In the genomic region with DNA sequence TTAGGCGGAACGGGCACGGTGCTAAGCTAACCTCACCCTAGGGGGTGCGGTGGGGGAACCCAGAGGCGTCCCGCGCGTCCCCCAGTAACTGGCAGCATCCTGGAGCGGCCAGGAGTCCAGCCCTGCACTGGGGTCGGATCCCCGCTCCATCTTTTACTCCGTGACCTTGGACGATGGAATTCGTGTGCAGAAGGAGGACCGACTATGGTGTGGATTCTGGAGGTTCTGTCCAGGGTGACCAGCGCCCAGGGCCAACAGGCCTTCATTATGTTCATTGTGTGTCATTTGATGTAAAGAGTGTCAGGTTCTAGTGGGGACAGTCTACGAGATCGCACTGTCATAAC, we compare ENCODE assay signal across 8 cellular contexts. TPM values are rescaled to one million over a fixed set of nuclear protein-coding genes. Genes with fewer than 3 reads are reported as not detected.
DNase-seq lines count a peak whose midpoint lies in the region; ATAC-seq, FAIRE-seq and TF ChIP-seq lines count a peak whose summit lies in the region.

No MANE protein-coding gene starts in this region.

- ATAC-seq in HG03432 (IDR thresholded peaks at IDR 0.05; ENCODE audit: unreplicated experiment): peak; percentile 14

- no peaks in the 10 kb centered on the region for H3K9me3 ChIP-seq in breast epithelium

- no peaks in the 10 kb centered on the region for H3K27me3 Mint-ChIP-seq in mesothelial cell of epicardium (ENCODE audit: low read depth)

- peaks cover 10% of the 10 kb centered on the region for H3K36me3 Mint-ChIP-seq in mesothelial cell of epicardium

- H3K27ac Mint-ChIP-seq in mesothelial cell of epicardium: peak overlapping the region; percentile 93

- H3K4me3 Mint-ChIP-seq in mesothelial cell of epicardium: peak overlapping the region; percentile 97

- H3K27ac ChIP-seq in 22Rv1: peak overlapping the region; percentile 90
- peak overlapping the region in 1 of 2 donors; percentile 87 for H3K27ac ChIP-seq in breast epithelium

- intact Hi-C loops in breast epithelium (cut with DNase I; ENCODE audit: low total_unique reads): no loop called here

- H3K4me1 ChIP-seq in breast epithelium: peaks cover 12 to 15% of the 10 kb centered on the region in 2 donors

- TF ChIP-seq POLR2A in breast epithelium (IDR thresholded peaks at IDR 0.05): no peak

- TF ChIP-seq CTCF in 22Rv1 (IDR thresholded peaks at IDR 0.05) (no peak), breast epithelium (IDR thresholded peaks at IDR 0.05) (no peak), mesothelial cell of epicardium (IDR thresholded peaks at IDR 0.05; ENCODE audit: unreplicated experiment) (no peak), GM13977 (IDR thresholded peaks at IDR 0.05; ENCODE audit: extremely low read depth, insufficient read depth, missing control alignments) (no peak)

- no peaks in the 10 kb centered on the region for H3K9me3 Mint-ChIP-seq in mesothelial cell of epicardium

- in situ Hi-C loops in GM13977 (cut with MboI; ENCODE audit: low pct_unique_long_range_greater_than_20kb, low sequenced_read_pairs, unreplicated experiment): no loop called here

- peak overlapping the region; percentile 96 to 97 (median 97) for H3K4me3 ChIP-seq in breast epithelium

- H3K4me1 Mint-ChIP-seq in mesothelial cell of epicardium: peaks cover 61% of the 10 kb centered on the region

- FAIRE-seq in RCC 7860 (lab: Jason Lieb, UNC): no peak

- H3K27me3 ChIP-seq in breast epithelium: no peaks in the 10 kb centered on the region

- H3K36me3 ChIP-seq in breast epithelium: no peaks in the 10 kb centered on the region

- DNase-seq in breast epithelium (ENCODE audit: low spot score in 2 of 2): no peak
- DNase-seq in mesothelial cell of epicardium (ENCODE audit: low spot score in 2 of 2, unreplicated experiment in 2 of 2): no peak
- DNase-seq in RCC 7860 (ENCODE audit: low spot score): no peak
- DNase-seq in occipital lobe (lab: John Stamatoyannopoulos, UW): no peak
- DNase-seq in GM13977 (ENCODE audit: low spot score): no peak
- no peak for DNase-seq in NCI-H1048 (lab: John Stamatoyannopoulos, UW)

RNA-seq across cellular contexts. Expression of gene SPPL2B, which starts 0.7 kb away (rescaled TPM):
- total RNA-seq in breast epithelium (10 to 100 TPM; 23.5 to 61.2 (median 49.8) TPM), mesothelial cell of epicardium (189 to 202 TPM (median 196 TPM) in 3 replicates), occipital lobe (22.6 TPM)

RNA-seq across cellular contexts. Expression of gene LSM7, which starts 0.7 kb away (rescaled TPM):
- total RNA-seq in breast epithelium (100 to 1,000 TPM in 2 of 3 donors, 10 to 100 TPM in 1; 95.1 to 188 (median 125) TPM), mesothelial cell of epicardium (141 to 149 TPM (median 142 TPM) in 3 replicates), occipital lobe (61.6 TPM)

RNA-seq across cellular contexts. Expression of gene LINGO3, which starts 21.2 kb away (rescaled TPM):
- under 1 TPM in 2 of 3 donors, not detected in 1; 0.16 to 0.33 TPM for total RNA-seq in breast epithelium
- total RNA-seq in mesothelial cell of epicardium: 0.59 to 0.60 TPM (median 0.60 TPM) in 3 replicates
- total RNA-seq in occipital lobe: 0.62 TPM

RNA-seq across cellular contexts. Expression of gene TMPRSS9, which starts 30.9 kb away (rescaled TPM):
- under 1 TPM in 1 of 3 donors, not detected in 2; under 0.01 TPM for total RNA-seq in breast epithelium
- total RNA-seq in mesothelial cell of epicardium: 0.84 to 1.4 TPM (median 1.2 TPM) in 3 replicates
- 0.16 TPM for total RNA-seq in occipital lobe

RNA-seq across cellular contexts. Expression of gene PEAK3, which starts 47.2 kb away (rescaled TPM):
- total RNA-seq in breast epithelium (1 to 10 TPM in 1 of 3 donors, not detected in 2; 1.8 TPM), mesothelial cell of epicardium (0.11 TPM in 1 of 3 replicates, not detected in the others), occipital lobe (not detected)
